In the genomic region with DNA sequence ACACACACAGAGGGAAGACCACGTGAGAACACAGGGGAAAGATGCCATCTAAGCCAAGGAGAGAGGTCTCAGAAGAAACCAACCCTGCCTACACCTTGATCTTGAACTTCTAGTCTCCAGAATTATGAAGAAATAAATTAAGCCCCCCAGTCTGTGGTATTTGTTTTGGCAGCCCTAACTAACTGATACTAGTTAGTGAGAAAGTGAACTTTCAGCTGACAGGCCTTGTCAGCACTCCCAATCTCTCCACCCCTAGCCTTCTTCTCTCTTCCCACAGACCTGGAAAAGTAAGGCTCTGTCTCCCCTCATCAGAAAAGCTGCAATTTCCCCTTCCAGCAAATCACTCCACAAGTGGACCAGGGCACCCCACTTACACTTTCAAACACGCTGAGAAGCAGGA, we compare ENCODE assay signal across 22 cellular contexts.
"Had no signal": no experiment of that assay in that cellular context is flagged by ENCODE, and none has a peak within 500 bp of the region (broad histone marks: within the 10 kb centered on the region; RNA-seq: fewer than 3 reads in every experiment).

No MANE protein-coding gene starts in this region.

- H3K4me2 ChIP-seq: hepatocyte had no signal

- H3K4me1 Mint-ChIP-seq: central memory CD8-positive, alpha-beta T cell; endodermal cell; natural killer cell; stimulated activated memory B cell treated with anti-CD40 and anti-IgM and Interleukin-4, amounts not matched to agents 10 μg/mL and 1 μg/mL and 100 μg/mL, for 72 hours had no signal

- H3K79me2 ChIP-seq: hepatocyte, parathyroid adenoma had no signal

- H3K36me3 ChIP-seq: spleen, tibial artery, upper lobe of right lung had no signal

- H3K4me3 ChIP-seq: hepatocyte, mucosa of descending colon, psoas muscle, spleen, tibial artery, upper lobe of right lung had no signal

- FAIRE-seq: endothelial cell of umbilical vein had no signal

- H3K4me3 Mint-ChIP-seq: central memory CD8-positive, alpha-beta T cell; dendritic cell treated with granulocyte-macrophage colony-stimulating factor and Interleukin-4, amounts not matched to agents 40 ng/mL and 50 ng/mL, for 4 days; endodermal cell; natural killer cell; stimulated activated memory B cell treated with anti-CD40 and anti-IgM and Interleukin-4, amounts not matched to agents 10 μg/mL and 1 μg/mL and 100 μg/mL, for 72 hours; stimulated activated naive CD8-positive, alpha-beta T cell treated with anti-CD3 and anti-CD28 coated beads, Interleukin-15, Interleukin-2, amounts not matched to agents 100 ng/mL and 50 ng/mL, for 24 hours had no signal

- H3K36me3 Mint-ChIP-seq: natural killer cell; stimulated activated memory B cell treated with anti-CD40 and anti-IgM and Interleukin-4, amounts not matched to agents 10 μg/mL and 1 μg/mL and 100 μg/mL, for 72 hours had no signal

- H3K4me1 ChIP-seq: parathyroid adenoma, spleen, upper lobe of right lung had no signal

- H3K9me3 Mint-ChIP-seq: central memory CD8-positive, alpha-beta T cell; dendritic cell treated with granulocyte-macrophage colony-stimulating factor and Interleukin-4, amounts not matched to agents 40 ng/mL and 50 ng/mL, for 4 days; endodermal cell; natural killer cell; stimulated activated memory B cell treated with anti-CD40 and anti-IgM and Interleukin-4, amounts not matched to agents 10 μg/mL and 1 μg/mL and 100 μg/mL, for 72 hours; stimulated activated naive CD8-positive, alpha-beta T cell treated with anti-CD3 and anti-CD28 coated beads, Interleukin-15, Interleukin-2, amounts not matched to agents 100 ng/mL and 50 ng/mL, for 24 hours had no signal

- H3K27me3 Mint-ChIP-seq: stimulated activated naive CD8-positive, alpha-beta T cell treated with anti-CD3 and anti-CD28 coated beads, Interleukin-15, Interleukin-2, amounts not matched to agents 100 ng/mL and 50 ng/mL, for 24 hours had no signal

- H3K9me3 ChIP-seq: mucosa of descending colon, psoas muscle, spleen, tibial artery, upper lobe of right lung had no signal

- DNase-seq: erythroblast; foreskin melanocyte; mammary epithelial cell; mucosa of descending colon; natural killer cell; occipital lobe; psoas muscle; retina; spleen; stimulated activated CD4-positive, alpha-beta T cell treated with anti-CD3 and anti-CD28 coated beads, Interleukin-15, amount 100 ng/mL, for 24 hours; stimulated activated CD4-positive, alpha-beta T cell treated with anti-CD3 and anti-CD28 coated beads, Interleukin-1b, Interleukin-23, amount 100 ng/mL, for 48 hours; stimulated activated CD4-positive, alpha-beta T cell treated with anti-CD3 and anti-CD28 coated beads, Interleukin-4, amount 100 ng/mL, for 24 hours; tibial artery; upper lobe of right lung had no signal

- H3K9ac ChIP-seq: parathyroid adenoma had no signal

- H3K27ac ChIP-seq: hepatocyte, parathyroid adenoma, psoas muscle, spleen, tibial artery, upper lobe of right lung had no signal

- H3K27me3 ChIP-seq: hepatocyte, spleen, tibial artery, upper lobe of right lung had no signal

- H3K27ac Mint-ChIP-seq: dendritic cell treated with granulocyte-macrophage colony-stimulating factor and Interleukin-4, amounts not matched to agents 40 ng/mL and 50 ng/mL, for 4 days; endodermal cell; natural killer cell; stimulated activated memory B cell treated with anti-CD40 and anti-IgM and Interleukin-4, amounts not matched to agents 10 μg/mL and 1 μg/mL and 100 μg/mL, for 72 hours; stimulated activated naive CD8-positive, alpha-beta T cell treated with anti-CD3 and anti-CD28 coated beads, Interleukin-15, Interleukin-2, amounts not matched to agents 100 ng/mL and 50 ng/mL, for 24 hours had no signal

- H2AFZ ChIP-seq: hepatocyte, parathyroid adenoma had no signal
